8 cellular contexts compared by ENCODE assay signal in the genomic region with DNA sequence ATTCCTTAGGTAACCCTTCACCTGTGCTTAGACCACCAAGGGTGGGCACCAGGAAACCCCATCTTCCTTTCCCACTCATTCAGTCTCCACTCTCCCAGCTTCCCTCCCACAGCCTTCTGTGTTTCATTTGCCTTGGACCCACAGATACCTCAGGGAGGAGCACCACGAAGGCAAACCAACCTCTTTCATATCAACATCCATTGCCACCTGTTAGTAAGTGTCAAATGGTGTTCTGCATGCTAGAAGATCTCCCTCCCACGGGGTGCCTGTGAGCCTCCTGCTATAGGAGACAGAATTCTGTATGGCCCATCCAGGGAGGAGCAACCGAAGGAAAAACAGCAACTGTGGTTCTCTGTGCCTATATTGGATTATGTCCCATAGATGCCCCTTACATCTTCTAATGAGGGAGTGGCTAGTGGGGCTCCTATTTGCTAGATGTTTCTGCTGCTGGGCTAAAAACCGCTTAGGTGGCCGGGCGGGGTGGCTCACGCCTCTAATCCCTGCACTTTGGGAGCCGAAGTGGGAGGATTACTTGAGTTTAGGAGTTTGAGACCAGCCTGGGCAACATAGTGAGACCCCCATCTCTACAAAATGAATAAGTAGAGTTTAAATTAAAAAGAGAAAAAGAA. TPM values are rescaled to one million over a fixed set of nuclear protein-coding genes. Genes with fewer than 3 reads are reported as not detected.
DNase-seq lines count a peak whose midpoint lies in the region; ATAC-seq, FAIRE-seq and TF ChIP-seq lines count a peak whose summit lies in the region.

No MANE protein-coding gene starts in this region.

- no peaks in the 10 kb centered on the region for H3K9me1 ChIP-seq in K562 (ENCODE audit: control insufficient read depth, insufficient read depth, low read length)

- peaks cover 6 to 11% of the 10 kb centered on the region in 2 experiments; a peak in 4 of 5 replicates for H3K4me1 ChIP-seq in K562 (replicated peaks in 1 of 2; ENCODE audit: control insufficient read depth in 2 of 2, insufficient read depth in 2 of 2, low read length in 2 of 2)
- no peaks in the 10 kb centered on the region for H3K4me1 ChIP-seq in muscle layer of duodenum (ENCODE audit: control insufficient read depth in 1 of 2, insufficient read depth in 2 of 2, low read length in 2 of 2)
- peaks cover 18% of the 10 kb centered on the region for H3K4me1 ChIP-seq in vagina
- H3K4me1 ChIP-seq in A673 (ENCODE audit: insufficient read depth, low read length, poor library complexity, severe bottlenecking), result peaks cover 4% of the 10 kb centered on the region

- H3K36me3 ChIP-seq in K562 (ENCODE audit: control insufficient read depth, insufficient read depth, low read length), result no peaks in the 10 kb centered on the region
- no peaks in the 10 kb centered on the region for H3K36me3 ChIP-seq in muscle layer of duodenum (ENCODE audit: control insufficient read depth in 1 of 2, insufficient read depth in 2 of 2, low read length in 2 of 2)
- no peaks in the 10 kb centered on the region for H3K36me3 ChIP-seq in vagina
- no peaks in the 10 kb centered on the region for H3K36me3 ChIP-seq in A673 (ENCODE audit: insufficient read depth, low read length, poor library complexity, severe bottlenecking)

- no peak for FAIRE-seq in K562 (lab: Jason Lieb, UNC)

- POLR2A ChIA-PET in K562 (lab: Yijun Ruan, JAX), result interaction anchor here (0.6 kb wide), 1 partner anchor 375 kb away, joined by 3 read pairs; no protein-coding TSS in a partner anchor
- POLR2A ChIA-PET in A673 (lab: Charles Lee; ENCODE audit: low non-redundant PET), result no interaction called here

- H3K4me3 Mint-ChIP-seq in stimulated activated naive CD8-positive, alpha-beta T cell treated with anti-CD3 and anti-CD28 coated beads, Interleukin-15, Interleukin-2, amounts not matched to agents 100 ng/mL and 50 ng/mL, for 24 hours, result peak overlapping the region; percentile 42

- no peak for DNase-seq in stimulated activated naive CD8-positive, alpha-beta T cell treated with anti-CD3 and anti-CD28 coated beads, Interleukin-15, Interleukin-2, amounts not matched to agents 100 U/mL and 50 U/mL, for 24 hours
- no peak for DNase-seq in K562 (ENCODE audit: extremely low read depth in 1 of 4, low spot score in 3 of 4)
- no peak for DNase-seq in vagina (ENCODE audit: extremely low spot score in 2 of 2)
- no peak for DNase-seq in A673 (ENCODE audit: low spot score)

- peak overlapping the region in 1 of 2 experiments; percentile 53; a peak in 3 of 4 replicates for H3K9ac ChIP-seq in K562 (ENCODE audit: insufficient read depth in 1 of 2, low read depth in 2 of 2, low read length in 2 of 2)

- TF ChIP-seq EP300 in K562 (IDR thresholded peaks at IDR 0.05; ENCODE audit: low read length), result no peak

- BruUV-seq in K562 (replicated peaks; lab: Mats Ljungman, UMichigan) (no TSS peak), A673 (replicated peaks; lab: Mats Ljungman, UMichigan) (no TSS peak)

- in situ Hi-C loops in K562 (cut with MboI), result loop anchor here (5.0 kb wide), 1 partner anchor 201 kb away; no protein-coding TSS in a partner anchor

- ATAC-seq in stimulated activated naive CD8-positive, alpha-beta T cell treated with anti-CD3 and anti-CD28 coated beads, Interleukin-15, Interleukin-2, amounts not matched to agents 100 U/mL and 50 U/mL, for 24 hours, result no peak
- no peak; the same call in 1 of the 3 replicates for ATAC-seq in K562
- ATAC-seq in activated CD4-positive, CD25-positive, alpha-beta regulatory T cell treated with anti-CD3 and anti-CD28 coated beads, Interleukin-2, amount 50 U/mL, for 24 hours, result no peak
- ATAC-seq in HG03095 (IDR thresholded peaks at IDR 0.05; ENCODE audit: unreplicated experiment), result no peak

- intact Hi-C loops in K562 (cut with micrococcal nuclease) (loop anchor here (1.0 to 10.0 kb wide), 6 partner anchors 9 to 1544 kb away; partner anchors contain the start of genes CNST, KIF26B and TFB2M), vagina (cut with DNase I) (loop anchor here (5.0 kb wide), 2 partner anchors 51 to 201 kb away; no protein-coding TSS in a partner anchor), A673 (cut with micrococcal nuclease; ENCODE audit: unreplicated experiment) (loop anchor here (1.0 to 5.0 kb wide), 4 partner anchors 51 to 201 kb away; partner anchors contain the start of genes CNST and TFB2M)

- no peaks in the 10 kb centered on the region for H3K79me2 ChIP-seq in K562 (ENCODE audit: control insufficient read depth, insufficient read depth, low read length)

- H3K9me3 ChIP-seq in K562 (replicated peaks; ENCODE audit: control insufficient read depth, insufficient read depth, low read depth, low read length) (no peaks in the 10 kb centered on the region; the same call in 1 of the 2 replicates), muscle layer of duodenum (ENCODE audit: control insufficient read depth in 1 of 2, low read length in 2 of 2) (no peaks in the 10 kb centered on the region), vagina (no peaks in the 10 kb centered on the region), A673 (ENCODE audit: low read depth, low read length, poor library complexity, severe bottlenecking) (peaks cover 2% of the 10 kb centered on the region)

- CTCF ChIA-PET in K562 (lab: Yijun Ruan, JAX; ENCODE audit: low intra/inter-chr PET ratio) (interaction anchor here (1.3 to 1.4 kb wide), 2 partner anchors 201 kb away, joined by 4 to 10 read pairs; no protein-coding TSS in a partner anchor), A673 (lab: Charles Lee) (no interaction called here)

- peak overlapping the region; percentile 69 for H3K27ac ChIP-seq in K562 (ENCODE audit: extremely low read depth, low read depth, low read length)
- H3K27ac ChIP-seq in muscle layer of duodenum (ENCODE audit: low read length), result no peak overlapping the region
- peak overlapping the region; percentile 64 for H3K27ac ChIP-seq in vagina
- no peak overlapping the region for H3K27ac ChIP-seq in A673 (ENCODE audit: low read depth, low read length, poor library complexity, severe bottlenecking)

- 69% methylated on average over 8 of the region's 8 CpGs for WGBS in K562 (ENCODE audit: insufficient coverage, low coverage, missing lambda C conversion rate)

- H3K4me1 Mint-ChIP-seq in stimulated activated naive CD8-positive, alpha-beta T cell treated with anti-CD3 and anti-CD28 coated beads, Interleukin-15, Interleukin-2, amounts not matched to agents 100 ng/mL and 50 ng/mL, for 24 hours (ENCODE audit: low read depth), result peaks cover 7% of the 10 kb centered on the region

- TF ChIP-seq POLR2A in K562 (conservative IDR thresholded peaks at IDR 0.05) (no peak), vagina (IDR thresholded peaks at IDR 0.05) (no peak)

- H3K4me2 ChIP-seq in K562 (ENCODE audit: insufficient read depth, low read length), result peak overlapping the region; percentile 67

- H3K27ac Mint-ChIP-seq in stimulated activated naive CD8-positive, alpha-beta T cell treated with anti-CD3 and anti-CD28 coated beads, Interleukin-15, Interleukin-2, amounts not matched to agents 100 ng/mL and 50 ng/mL, for 24 hours, result peak overlapping the region; percentile 58

- no peaks in the 10 kb centered on the region for H3K36me3 Mint-ChIP-seq in stimulated activated naive CD8-positive, alpha-beta T cell treated with anti-CD3 and anti-CD28 coated beads, Interleukin-15, Interleukin-2, amounts not matched to agents 100 ng/mL and 50 ng/mL, for 24 hours (ENCODE audit: low read depth)

- TF ChIP-seq CTCF in K562 (IDR thresholded peaks at IDR 0.05 in 2 of 3, conservative IDR thresholded peaks at IDR 0.05 in 1 of 3; ENCODE audit: insufficient read depth in 2 of 3, low read depth in 1 of 3, low read length in 3 of 3), result no peak
- no peak for TF ChIP-seq CTCF in vagina (IDR thresholded peaks at IDR 0.05)
- TF ChIP-seq CTCF in A673 (conservative IDR thresholded peaks at IDR 0.05; ENCODE audit: low read depth, low read length), result no peak

- no peak for TF ChIP-seq RAD21 in K562 (CRISPR knock-in tag; conservative IDR thresholded peaks at IDR 0.05 in 1 of 2, IDR thresholded peaks at IDR 0.05 in 1 of 2)

- peak overlapping the region; percentile 96 for H2AFZ ChIP-seq in K562 (ENCODE audit: low read depth, low read length)

- no peaks in the 10 kb centered on the region for H4K20me1 ChIP-seq in K562 (replicated peaks; ENCODE audit: control insufficient read depth, insufficient read depth, low read length)

- H3K27me3 ChIP-seq in K562 (ENCODE audit: control insufficient read depth in 2 of 2, insufficient read depth in 2 of 2, low read length in 2 of 2) (no peaks in the 10 kb centered on the region), muscle layer of duodenum (ENCODE audit: low read depth, low read length) (no peaks in the 10 kb centered on the region), vagina (no peaks in the 10 kb centered on the region), A673 (replicated peaks; ENCODE audit: insufficient read depth, low read depth, low read length, poor library complexity) (no peaks in the 10 kb centered on the region)

- H3K9me3 Mint-ChIP-seq in stimulated activated naive CD8-positive, alpha-beta T cell treated with anti-CD3 and anti-CD28 coated beads, Interleukin-15, Interleukin-2, amounts not matched to agents 100 ng/mL and 50 ng/mL, for 24 hours, result peaks cover 12% of the 10 kb centered on the region

- no peaks in the 10 kb centered on the region for H3K27me3 Mint-ChIP-seq in stimulated activated naive CD8-positive, alpha-beta T cell treated with anti-CD3 and anti-CD28 coated beads, Interleukin-15, Interleukin-2, amounts not matched to agents 100 ng/mL and 50 ng/mL, for 24 hours

- H3K4me3 ChIP-seq in K562 (no peak overlapping the region), muscle layer of duodenum (ENCODE audit: low read depth in 1 of 2, low read length in 2 of 2) (peak overlapping the region; percentile 51 to 54), vagina (peak overlapping the region; percentile 33 to 45), A673 (ENCODE audit: low read depth, low read length, poor library complexity, severe bottlenecking) (no peak overlapping the region)

RNA-seq across cellular contexts. Expression of gene SCCPDH, which starts 25.6 kb away (rescaled TPM):
- 13.0 and 22.1 TPM in 2 replicates for total RNA-seq in K562 (2011; cell fraction: chromatin; rRNA removed; ENCODE audit: low replicate concordance)
- total RNA-seq in K562 (2011; cell fraction: nucleolus; rRNA removed), result 18.0 and 18.2 TPM in 2 replicates
- total RNA-seq in K562 (2011; cell fraction: nucleoplasm; rRNA removed), result 25.6 and 32.5 TPM in 2 replicates
- 37.1 and 42.3 TPM in 2 replicates for total RNA-seq in K562 (2014; rRNA removed)
- 47.1 and 54.4 TPM in 2 replicates for total RNA-seq in K562 (2014; rRNA removed; fragmentation: Illumina TruSeq; extraction: Trizol)
- 36.6 and 38.2 TPM in 2 replicates for total RNA-seq in K562 (2015; rRNA removed; fragmentation: Illumina TruSeq; extraction: Trizol)
- 37.8 and 38.3 TPM in 2 replicates for total RNA-seq in K562 (2021)
- 39.9 and 61.9 TPM in 2 replicates for polyA plus RNA-seq in K562 (2011; rRNA removed)
- 20.4 and 30.0 TPM in 2 replicates for polyA plus RNA-seq in K562 (2011; cell fraction: cytosol; rRNA removed)
- 9.3 and 15.3 TPM in 2 replicates for polyA plus RNA-seq in K562 (2011; cell fraction: nucleus; rRNA removed)
- polyA plus RNA-seq in K562 (2012), result 34.8 and 38.1 TPM in 2 replicates
- polyA plus RNA-seq in K562 (2014; fragmentation: Illumina TruSeq; extraction: Trizol), result 28.8 and 29.8 TPM in 2 replicates
- polyA plus RNA-seq in K562 (2014; fragmentation: Nextera tagmentation; extraction: Ambion mirVana), result 10 to 100 TPM in 1 of 2 experiments, 1 to 10 TPM in 1; 7.0 to 11.8 TPM
- polyA plus RNA-seq in K562 (2014; rRNA removed), result 48.2 and 51.9 TPM in 2 replicates
- polyA minus RNA-seq in K562 (2011; rRNA and poly(A)+ RNA removed), result 40.2 and 42.3 TPM in 2 replicates
- polyA minus RNA-seq in K562 (2011; cell fraction: cytosol; rRNA and poly(A)+ RNA removed), result 14.8 and 14.9 TPM in 2 replicates
- polyA minus RNA-seq in K562 (2011; cell fraction: nucleus; rRNA and poly(A)+ RNA removed), result 8.1 and 12.9 TPM in 2 replicates
- 18.2 TPM for total RNA-seq in vagina
- 40.3 and 41.7 TPM in 2 replicates for total RNA-seq in A673 (2021)

Comparison
In these comparisons a context has a peak if more than half of its experiments do, and no peak if none do; other contexts are left out.
1. H3K27ac ChIP-seq: peak in K562 (single experiment) and vagina (single experiment); none in muscle layer of duodenum (single experiment) and A673 (single experiment).
2. H3K4me3 ChIP-seq: peak in muscle layer of duodenum (2 of 2) and vagina (2 of 2); none in K562 (single experiment) and A673 (single experiment).